26 cellular contexts compared by ENCODE assay signal in genomic region chr1:4561213-4561612, GRCh38.
"Had no signal": no experiment of that assay in that cellular context is flagged by ENCODE, and none has a peak within 500 bp of the region (broad histone marks: within the 10 kb centered on the region; RNA-seq: fewer than 3 reads in every experiment).

No MANE protein-coding gene starts in this region.

- H3K9me3 Mint-ChIP-seq: activated B cell treated with CpG ODN at 0.5 μM for 24 hours; activated CD4-positive, alpha-beta T cell treated with anti-CD3 and anti-CD28 coated beads, Interleukin-2, amount 10 ng/mL, durations not matched to agents 24 days and 14 days; activated naive CD4-positive, alpha-beta T cell treated with anti-CD3 and anti-CD28 coated beads, Interleukin-2, amount 50 U/mL, for 72 hours; activated naive CD8-positive, alpha-beta T cell treated with anti-CD3 and anti-CD28 coated beads, Interleukin-2, amount 50 U/mL, for 24 hours; activated T-cell treated with anti-CD3 and anti-CD28 coated beads, Interleukin-2, amount 50 U/mL, for 4 hours; T-cell had no signal

- H3K27ac ChIP-seq: ascending aorta, body of pancreas had no signal

- H3K36me3 Mint-ChIP-seq: activated naive CD4-positive, alpha-beta T cell treated with anti-CD3 and anti-CD28 coated beads, Interleukin-2, amount 50 U/mL, for 72 hours; T-cell had no signal

- ATAC-seq: activated naive CD4-positive, alpha-beta T cell treated with anti-CD3 and anti-CD28 coated beads, Interleukin-2, amount 50 U/mL, for 72 hours; activated naive CD8-positive, alpha-beta T cell treated with anti-CD3 and anti-CD28 coated beads, Interleukin-2, amount 50 U/mL, for 24 hours; activated T-cell treated with anti-CD3 and anti-CD28 coated beads, Interleukin-2, amount 50 U/mL, for 4 hours; body of pancreas; PC-3; T-cell had no signal

- H3K27me3 ChIP-seq: ascending aorta, body of pancreas, MG63 had no signal

- H3K4me1 ChIP-seq: ascending aorta, body of pancreas had no signal

- H3K9me3 ChIP-seq: ascending aorta, body of pancreas, MG63 had no signal

- H3K27ac Mint-ChIP-seq: activated B cell treated with CpG ODN at 0.5 μM for 24 hours; activated CD4-positive, alpha-beta T cell treated with anti-CD3 and anti-CD28 coated beads, Interleukin-2, amount 10 ng/mL, durations not matched to agents 24 days and 14 days; activated naive CD4-positive, alpha-beta T cell treated with anti-CD3 and anti-CD28 coated beads, Interleukin-2, amount 50 U/mL, for 72 hours; activated naive CD8-positive, alpha-beta T cell treated with anti-CD3 and anti-CD28 coated beads, Interleukin-2, amount 50 U/mL, for 24 hours; T-cell had no signal

- H3K4me1 Mint-ChIP-seq: activated B cell treated with CpG ODN at 0.5 μM for 24 hours; activated CD4-positive, alpha-beta T cell treated with anti-CD3 and anti-CD28 coated beads, Interleukin-2, amount 10 ng/mL, durations not matched to agents 24 days and 14 days; activated naive CD8-positive, alpha-beta T cell treated with anti-CD3 and anti-CD28 coated beads, Interleukin-2, amount 50 U/mL, for 24 hours; T-cell had no signal

- DNase-seq: activated B cell treated with CpG ODN at 0.5 μM for 24 hours; activated CD4-positive, alpha-beta T cell treated with anti-CD3 and anti-CD28 coated beads for 1 hour; activated CD4-positive, alpha-beta T cell treated with anti-CD3 and anti-CD28 coated beads, Interleukin-2, amount 10 ng/mL, durations not matched to agents 24 days and 14 days; activated CD4-positive, alpha-beta T cell treated with anti-CD3 and anti-CD28 coated beads, Interleukin-2, amount 50 U/mL, for 48 hours; activated effector memory CD4-positive, alpha-beta T cell treated with anti-CD3 and anti-CD28 coated beads, Interleukin-2, amount 50 U/mL, for 16 hours; activated naive CD4-positive, alpha-beta T cell treated with Interleukin-2 at 50 U/mL for 16 hours; activated naive CD8-positive, alpha-beta T cell treated with anti-CD3 and anti-CD28 coated beads, Interleukin-2, amount 50 U/mL, for 24 hours; activated T-cell treated with anti-CD3 and anti-CD28 coated beads, Interleukin-2, amount 50 U/mL, for 4 hours; amniotic stem cell; body of pancreas; central memory CD4-positive, alpha-beta T cell; MG63; MV-4-11; NCI-H1092 treated with DMSO at 0.1 percent for 48 hours; NCI-H1436; NCI-H1694 treated with DMSO at 0.1 percent for 48 hours; NCI-H2029 treated with DMSO at 0.1 percent for 48 hours; NCI-H446; NCI-H524; PC-3; SIG-M5; T-cell; T-helper 2 cell; T1000 had no signal

- H3K4me3 Mint-ChIP-seq: activated B cell treated with CpG ODN at 0.5 μM for 24 hours; activated CD4-positive, alpha-beta T cell treated with anti-CD3 and anti-CD28 coated beads, Interleukin-2, amount 10 ng/mL, durations not matched to agents 24 days and 14 days; activated naive CD8-positive, alpha-beta T cell treated with anti-CD3 and anti-CD28 coated beads, Interleukin-2, amount 50 U/mL, for 24 hours; activated T-cell treated with anti-CD3 and anti-CD28 coated beads, Interleukin-2, amount 50 U/mL, for 4 hours; T-cell had no signal
